In genomic region chrX:115888041-115888440, GRCh38 we compare ENCODE assay signal across 1 cellular context.
TF ChIP-seq lines count a peak whose summit lies in the region.

No MANE protein-coding gene starts in this region.

TF ChIP-seq in HepG2, 621 proteins besides CTCF, POLR2A, EP300 and RAD21 (continued from another document):
- TF ChIP-seq ZNF609 (CRISPR knock-in tag; IDR thresholded peaks at IDR 0.05; ENCODE audit: borderline replicate concordance) (peak; percentile 67; the same call in 1 of the 2 replicates), KMT2B (CRISPR knock-in tag; IDR thresholded peaks at IDR 0.05) (peak; percentile 79; the same call in 1 of the 2 replicates), YY1 (IDR thresholded peaks at IDR 0.05; ENCODE audit: insufficient read depth, insufficient replicate concordance, low read depth, low read length) (peak; percentile 60), ZSCAN20 (CRISPR knock-in tag; IDR thresholded peaks at IDR 0.05; ENCODE audit: borderline replicate concordance) (peak; percentile 52; the same call in 1 of the 2 replicates), MED8 (CRISPR knock-in tag; IDR thresholded peaks at IDR 0.05; ENCODE audit: insufficient replicate concordance) (peak; percentile 74), ELF3 (CRISPR knock-in tag; IDR thresholded peaks at IDR 0.05) (0 out of 2 replicates have a peak, but pooled peaks have one; percentile 24)
